In genomic region chr1:230083053-230083452, GRCh38 we compare ENCODE assay signal across 2 cellular contexts.
A peak's percentile ranks its signal among the peaks of the same experiment; 100 is the strongest.
TF ChIP-seq lines count a peak whose summit lies in the region.

No MANE protein-coding gene starts in this region.

TF ChIP-seq in IMR-90, 13 proteins besides CTCF, POLR2A, EP300 and RAD21:
- no peak for TF ChIP-seq CHD1 (IDR thresholded peaks at IDR 0.05; ENCODE audit: low read depth, low read length)
- TF ChIP-seq BHLHE40 (IDR thresholded peaks at IDR 0.05; ENCODE audit: low read depth, low read length) = no peak
- TF ChIP-seq FOS (IDR thresholded peaks at IDR 0.05; ENCODE audit: low read depth, low read length) = no peak
- TF ChIP-seq CEBPB (IDR thresholded peaks at IDR 0.05; ENCODE audit: low read depth, low read length) = no peak
- TF ChIP-seq MXI1 (IDR thresholded peaks at IDR 0.05; ENCODE audit: borderline replicate concordance, low read depth, low read length) = no peak
- TF ChIP-seq, protein P1, sequence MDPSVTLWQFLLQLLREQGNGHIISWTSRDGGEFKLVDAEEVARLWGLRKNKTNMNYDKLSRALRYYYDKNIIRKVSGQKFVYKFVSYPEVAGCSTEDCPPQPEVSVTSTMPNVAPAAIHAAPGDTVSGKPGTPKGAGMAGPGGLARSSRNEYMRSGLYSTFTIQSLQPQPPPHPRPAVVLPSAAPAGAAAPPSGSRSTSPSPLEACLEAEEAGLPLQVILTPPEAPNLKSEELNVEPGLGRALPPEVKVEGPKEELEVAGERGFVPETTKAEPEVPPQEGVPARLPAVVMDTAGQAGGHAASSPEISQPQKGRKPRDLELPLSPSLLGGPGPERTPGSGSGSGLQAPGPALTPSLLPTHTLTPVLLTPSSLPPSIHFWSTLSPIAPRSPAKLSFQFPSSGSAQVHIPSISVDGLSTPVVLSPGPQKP (IDR thresholded peaks at IDR 0.05; ENCODE audit: borderline replicate concordance, low read depth, low read length) = no peak
- no peak for TF ChIP-seq MAZ (IDR thresholded peaks at IDR 0.05; ENCODE audit: borderline replicate concordance, low read depth, low read length)
- TF ChIP-seq RFX5 (IDR thresholded peaks at IDR 0.05; ENCODE audit: low read depth, low read length) = no peak
- no peak for TF ChIP-seq NFE2L2 (IDR thresholded peaks at IDR 0.05; ENCODE audit: low read depth, low read length)
- TF ChIP-seq, protein P2, sequence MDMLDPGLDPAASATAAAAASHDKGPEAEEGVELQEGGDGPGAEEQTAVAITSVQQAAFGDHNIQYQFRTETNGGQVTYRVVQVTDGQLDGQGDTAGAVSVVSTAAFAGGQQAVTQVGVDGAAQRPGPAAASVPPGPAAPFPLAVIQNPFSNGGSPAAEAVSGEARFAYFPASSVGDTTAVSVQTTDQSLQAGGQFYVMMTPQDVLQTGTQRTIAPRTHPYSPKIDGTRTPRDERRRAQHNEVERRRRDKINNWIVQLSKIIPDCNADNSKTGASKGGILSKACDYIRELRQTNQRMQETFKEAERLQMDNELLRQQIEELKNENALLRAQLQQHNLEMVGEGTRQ (IDR thresholded peaks at IDR 0.05; ENCODE audit: low read depth, low read length) = no peak
- TF ChIP-seq RCOR1 (IDR thresholded peaks at IDR 0.05; ENCODE audit: insufficient replicate concordance, low read length) = no peak
- TF ChIP-seq MAFK (IDR thresholded peaks at IDR 0.05; ENCODE audit: low read depth, low read length) = no peak
- TF ChIP-seq SMC3 (IDR thresholded peaks at IDR 0.05; ENCODE audit: low read depth, low read length) = no peak

TF ChIP-seq in GM12878, 131 proteins besides CTCF, POLR2A, EP300 and RAD21:
- no peak for TF ChIP-seq PML (IDR thresholded peaks at IDR 0.05; ENCODE audit: low read length)
- TF ChIP-seq NBN (IDR thresholded peaks at IDR 0.05) = peak; percentile 62; the same call in 1 of the 2 replicates
- TF ChIP-seq ZBTB33 (IDR thresholded peaks at IDR 0.05) = peak; percentile 12; the same call in 1 of the 2 replicates
- peak; percentile 24 for TF ChIP-seq E4F1 (IDR thresholded peaks at IDR 0.05; ENCODE audit: borderline replicate concordance, partially characterized antibody)
- TF ChIP-seq HSF1 (IDR thresholded peaks at IDR 0.05; ENCODE audit: low read depth, low read length) = no peak
- TF ChIP-seq POU2F2 (IDR thresholded peaks at IDR 0.05; ENCODE audit: borderline replicate concordance, low read depth, low read length) = 0 out of 3 replicates have a peak, but pooled peaks have one; percentile 13
- TF ChIP-seq ESRRA (IDR thresholded peaks at IDR 0.05; ENCODE audit: low read length) = no peak
TF ChIP-seq in GM12878: peak in this region for 4.
